Comparison of ENCODE assay signal across 21 cellular contexts in the genomic region with DNA sequence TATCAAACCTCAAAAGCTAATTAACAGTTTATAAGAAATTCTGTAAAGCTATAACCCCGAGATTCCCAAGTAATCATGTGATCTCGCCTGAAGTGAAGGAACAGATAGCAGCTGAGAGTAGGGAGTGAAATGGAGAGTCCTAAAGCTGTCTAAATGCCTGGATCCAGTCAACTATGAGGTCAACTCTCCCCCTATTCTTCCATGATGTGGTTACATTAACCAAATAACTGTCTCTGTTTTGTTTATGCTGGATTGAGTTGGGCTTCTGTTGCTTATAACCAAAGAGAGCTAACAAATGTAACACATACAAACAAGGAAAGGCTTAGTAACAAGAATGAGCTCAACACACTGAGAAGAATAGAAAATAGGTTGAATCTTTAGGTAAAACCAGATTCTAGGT. TPM values are rescaled to one million over a fixed set of nuclear protein-coding genes. Genes with fewer than 3 reads are reported as not detected.
DNase-seq lines count a peak whose midpoint lies in the region; ATAC-seq and TF ChIP-seq lines count a peak whose summit lies in the region.
"Had no signal": no experiment of that assay in that cellular context is flagged by ENCODE, and none has a peak within 500 bp of the region (broad histone marks: within the 10 kb centered on the region; RNA-seq: fewer than 3 reads in every experiment).

No MANE protein-coding gene starts in this region.

- BruUV-seq in IMR-90 (replicated peaks; lab: Mats Ljungman, UMichigan) = no TSS peak

- H3K4me3 ChIP-seq in IMR-90 (ENCODE audit: insufficient read depth, low read depth, low read length) = no peak overlapping the region
- H3K4me3 ChIP-seq in mesenchymal stem cell (ENCODE audit: insufficient read depth in 1 of 2, low read depth in 1 of 2, low read length in 2 of 2) = no peak overlapping the region
- H3K4me3 ChIP-seq: A549; BLaER1 treated with 17β-estradiol and CSF1 and Interleukin-3, amounts not matched to agents 10 nM and 100 nM had no signal

- H3K4me1 ChIP-seq in IMR-90 (ENCODE audit: control insufficient read depth, insufficient read depth, low read length) (no peaks in the 10 kb centered on the region), mesenchymal stem cell (ENCODE audit: control insufficient read depth, insufficient read depth, low read depth, low read length) (no peaks in the 10 kb centered on the region)
- H3K4me1 ChIP-seq: A549; BE2C; BLaER1 treated with 17β-estradiol and CSF1 and Interleukin-3, amounts not matched to agents 10 nM and 100 nM had no signal

- H3K23ac ChIP-seq in IMR-90 (ENCODE audit: low read depth, low read length) = no peak overlapping the region
- H3K23ac ChIP-seq in mesenchymal stem cell (ENCODE audit: low read length in 2 of 2) = no peak overlapping the region

- no peaks in the 10 kb centered on the region for H3K36me3 ChIP-seq in IMR-90 (ENCODE audit: control insufficient read depth, insufficient read depth, low read length)
- no peaks in the 10 kb centered on the region for H3K36me3 ChIP-seq in mesenchymal stem cell (ENCODE audit: control insufficient read depth in 1 of 2, insufficient read depth in 2 of 2, low read depth in 1 of 2, low read length in 2 of 2)
- H3K36me3 ChIP-seq: BE2C had no signal

- H4K8ac ChIP-seq in IMR-90 (ENCODE audit: low read depth in 2 of 2, low read length in 2 of 2) (no peak overlapping the region), mesenchymal stem cell (ENCODE audit: low read length) (no peak overlapping the region)

- no peak overlapping the region for H3K4ac ChIP-seq in IMR-90 (ENCODE audit: low read depth, low read length)
- no peak overlapping the region for H3K4ac ChIP-seq in mesenchymal stem cell (ENCODE audit: low read depth in 1 of 2, low read length in 2 of 2)

- H3K4me2 ChIP-seq in IMR-90 (ENCODE audit: low read depth, low read length) = no peak overlapping the region
- H3K4me2 ChIP-seq in mesenchymal stem cell (ENCODE audit: low read length, poor library complexity, severe bottlenecking) = no peak overlapping the region
- H3K4me2 ChIP-seq: A549; BLaER1 treated with 17β-estradiol and CSF1 and Interleukin-3, amounts not matched to agents 10 nM and 100 nM had no signal

- intact Hi-C loops in IMR-90 (cut with micrococcal nuclease) = no loop called here

- H2AFZ ChIP-seq in IMR-90 (replicated peaks; ENCODE audit: low read length, poor library complexity) (no peak overlapping the region), mesenchymal stem cell (ENCODE audit: low read depth, low read length) (no peak overlapping the region)

- H2BK12ac ChIP-seq in mesenchymal stem cell (ENCODE audit: low read length in 2 of 2) = no peak overlapping the region

- H3K79me1 ChIP-seq in IMR-90 (ENCODE audit: low read depth in 1 of 2, low read length in 2 of 2) (no peaks in the 10 kb centered on the region), mesenchymal stem cell (replicated peaks; ENCODE audit: low read length, poor library complexity, severe bottlenecking) (no peaks in the 10 kb centered on the region)

- H3K27ac ChIP-seq in IMR-90 (ENCODE audit: insufficient read depth, low read length) (no peak overlapping the region), mesenchymal stem cell (ENCODE audit: low read length, poor library complexity, severe bottlenecking) (no peak overlapping the region)
- H3K27ac ChIP-seq: A549; BLaER1 treated with 17β-estradiol and CSF1 and Interleukin-3, amounts not matched to agents 10 nM and 100 nM had no signal

- H3K56ac ChIP-seq in IMR-90 (ENCODE audit: extremely low read depth, insufficient read depth, low read length) = no peak overlapping the region

- no peak overlapping the region for H3K18ac ChIP-seq in IMR-90 (ENCODE audit: low read depth, low read length)
- H3K18ac ChIP-seq in mesenchymal stem cell (ENCODE audit: low read depth in 1 of 2, low read length in 2 of 2) = no peak overlapping the region

- ATAC-seq in IMR-90 (ENCODE audit: low read depth) (peak; percentile 65; the same call in 1 of the 2 replicates), GM21723 (IDR thresholded peaks at IDR 0.05; ENCODE audit: unreplicated experiment) (no peak), GM21390 (IDR thresholded peaks at IDR 0.05; ENCODE audit: unreplicated experiment) (no peak)
- ATAC-seq: A549 had no signal

- H3K9me3 ChIP-seq in IMR-90 (ENCODE audit: control insufficient read depth, insufficient read depth, low read length) (no peaks in the 10 kb centered on the region), mesenchymal stem cell (ENCODE audit: control insufficient read depth, low read length) (no peaks in the 10 kb centered on the region)
- H3K9me3 ChIP-seq: A549; BE2C; BLaER1 treated with 17β-estradiol and CSF1 and Interleukin-3, amounts not matched to agents 10 nM and 100 nM had no signal

- no peak overlapping the region for H3K14ac ChIP-seq in IMR-90 (replicated peaks; ENCODE audit: low read depth, low read length)
- no peak overlapping the region for H3K14ac ChIP-seq in mesenchymal stem cell (ENCODE audit: low read length in 2 of 2)

- H4K20me1 ChIP-seq in IMR-90 (ENCODE audit: insufficient read depth, low read length) = no peaks in the 10 kb centered on the region
- H4K20me1 ChIP-seq: BLaER1 treated with 17β-estradiol and CSF1 and Interleukin-3, amounts not matched to agents 10 nM and 100 nM had no signal

- H3K27me3 ChIP-seq in IMR-90 (ENCODE audit: control insufficient read depth, insufficient read depth, low read length) (no peaks in the 10 kb centered on the region), mesenchymal stem cell (ENCODE audit: control insufficient read depth in 1 of 2, insufficient read depth in 1 of 2, low read length in 2 of 2) (no peaks in the 10 kb centered on the region)
- H3K27me3 ChIP-seq: BE2C; BLaER1 treated with 17β-estradiol and CSF1 and Interleukin-3, amounts not matched to agents 10 nM and 100 nM had no signal

- H2BK15ac ChIP-seq in IMR-90 (ENCODE audit: low read depth, low read length) (no peak overlapping the region), mesenchymal stem cell (ENCODE audit: low read depth, poor library complexity, severe bottlenecking) (no peak overlapping the region)

- H2BK5ac ChIP-seq in IMR-90 (ENCODE audit: low read depth, low read length, poor library complexity, severe bottlenecking) = no peak overlapping the region
- no peak overlapping the region for H2BK5ac ChIP-seq in mesenchymal stem cell (ENCODE audit: low read depth, low read length, poor library complexity, severe bottlenecking)

- TF ChIP-seq CTCF in IMR-90 (conservative IDR thresholded peaks at IDR 0.05; ENCODE audit: low read depth, low read length) = no peak

- in situ Hi-C loops in IMR-90 (cut with MboI; ENCODE audit: low sequenced_read_pairs) = no loop called here

- no peak for TF ChIP-seq RAD21 in IMR-90 (IDR thresholded peaks at IDR 0.05; ENCODE audit: low read length)

- dilution Hi-C loops in IMR-90 (cut with HindIII; ENCODE audit: low sequenced_read_pairs, unreplicated experiment) = no loop called here

- H2BK120ac ChIP-seq in IMR-90 (ENCODE audit: low read depth, low read length) (no peak overlapping the region), mesenchymal stem cell (ENCODE audit: low read depth, low read length) (no peak overlapping the region)

- no peak overlapping the region for H2BK20ac ChIP-seq in IMR-90 (ENCODE audit: low read depth, low read length)

- no peaks in the 10 kb centered on the region for H3K9me1 ChIP-seq in IMR-90 (ENCODE audit: insufficient read depth, low read length)

- no peak overlapping the region for H4K5ac ChIP-seq in IMR-90 (ENCODE audit: low read depth, low read length)

- H2AK5ac ChIP-seq in IMR-90 (ENCODE audit: low read depth, low read length) (no peak overlapping the region), mesenchymal stem cell (ENCODE audit: low read length, severe bottlenecking) (no peak overlapping the region)

- DNase-seq in IMR-90 (peak; percentile 27), fibroblast of peridontal ligament (ENCODE audit: extremely low read depth) (peak; percentile 1), mesenchymal stem cell (peak; percentile 81), RPMI8226 (no peak)
- DNase-seq: 8988T; ACHN; AML-193; BE2C; Calu3; CD4-positive, alpha-beta memory T cell; COR-L47; DMS53; DMS79 treated with DMSO at 0.1 percent for 48 hours; GF-D8; GOT3; H7; HCEC 1CT had no signal

- H4K91ac ChIP-seq in IMR-90 (ENCODE audit: insufficient read depth, low read depth, low read length) (no peak overlapping the region), mesenchymal stem cell (ENCODE audit: low read length) (no peak overlapping the region)

- CTCF ChIA-PET in IMR-90 (lab: Yijun Ruan, JAX) = no interaction called here

- TF ChIP-seq POLR2A in IMR-90 (IDR thresholded peaks at IDR 0.05; ENCODE audit: low read depth, low read length) = no peak

- WGBS in IMR-90 (ENCODE audit: extremely low coverage in 2 of 2, insufficient read length in 1 of 2), 2 experiments = no CpG with 5 or more reads among the region's 2 CpGs
- WGBS in mesenchymal stem cell = no CpG with 5 or more reads among the region's 2 CpGs

- POLR2A ChIA-PET in IMR-90 (lab: Charles Lee; ENCODE audit: unreplicated experiment) = no interaction called here

- H3K9ac ChIP-seq in IMR-90 (ENCODE audit: low read depth, low read length) = no peak overlapping the region
- H3K9ac ChIP-seq in mesenchymal stem cell (ENCODE audit: low read length) = no peak overlapping the region
- H3K9ac ChIP-seq: BLaER1 treated with 17β-estradiol and CSF1 and Interleukin-3, amounts not matched to agents 10 nM and 100 nM had no signal

- no peak overlapping the region for H2AK9ac ChIP-seq in IMR-90 (replicated peaks; ENCODE audit: low read depth, low read length, poor library complexity)

TF ChIP-seq in IMR-90, 13 proteins besides CTCF, POLR2A, EP300 and RAD21 (continues in another document):
- no peak for TF ChIP-seq BHLHE40 (IDR thresholded peaks at IDR 0.05; ENCODE audit: low read depth, low read length)
- TF ChIP-seq SMC3 (IDR thresholded peaks at IDR 0.05; ENCODE audit: low read depth, low read length) = no peak
- TF ChIP-seq MXI1 (IDR thresholded peaks at IDR 0.05; ENCODE audit: borderline replicate concordance, low read depth, low read length) = no peak
- TF ChIP-seq, protein P1, sequence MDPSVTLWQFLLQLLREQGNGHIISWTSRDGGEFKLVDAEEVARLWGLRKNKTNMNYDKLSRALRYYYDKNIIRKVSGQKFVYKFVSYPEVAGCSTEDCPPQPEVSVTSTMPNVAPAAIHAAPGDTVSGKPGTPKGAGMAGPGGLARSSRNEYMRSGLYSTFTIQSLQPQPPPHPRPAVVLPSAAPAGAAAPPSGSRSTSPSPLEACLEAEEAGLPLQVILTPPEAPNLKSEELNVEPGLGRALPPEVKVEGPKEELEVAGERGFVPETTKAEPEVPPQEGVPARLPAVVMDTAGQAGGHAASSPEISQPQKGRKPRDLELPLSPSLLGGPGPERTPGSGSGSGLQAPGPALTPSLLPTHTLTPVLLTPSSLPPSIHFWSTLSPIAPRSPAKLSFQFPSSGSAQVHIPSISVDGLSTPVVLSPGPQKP (IDR thresholded peaks at IDR 0.05; ENCODE audit: borderline replicate concordance, low read depth, low read length) = no peak
- TF ChIP-seq MAZ (IDR thresholded peaks at IDR 0.05; ENCODE audit: borderline replicate concordance, low read depth, low read length) = no peak

RNA-seq across cellular contexts. Expression of a gene that starts 41.6 kb away (rescaled TPM):
- total RNA-seq in IMR-90 (2012; rRNA removed) = 0.18 and 1.7 TPM in 2 replicates
- 0.87 and 1.4 TPM in 2 replicates for polyA plus RNA-seq in IMR-90 (2012; rRNA removed)
- polyA plus RNA-seq in IMR-90 (2012; cell fraction: cytosol; rRNA removed) = 0.27 and 0.42 TPM in 2 replicates
- 0.32 and 1.1 TPM in 2 replicates for polyA plus RNA-seq in IMR-90 (2012; cell fraction: nucleus; rRNA removed; ENCODE audit: low replicate concordance)
- polyA plus RNA-seq in mesenchymal stem cell (2013, experiment 1 of 2) = 1.3 TPM
- polyA plus RNA-seq in mesenchymal stem cell (2013, experiment 2 of 2) = 1.7 TPM
